24 cellular contexts compared by ENCODE assay signal in the genomic region with DNA sequence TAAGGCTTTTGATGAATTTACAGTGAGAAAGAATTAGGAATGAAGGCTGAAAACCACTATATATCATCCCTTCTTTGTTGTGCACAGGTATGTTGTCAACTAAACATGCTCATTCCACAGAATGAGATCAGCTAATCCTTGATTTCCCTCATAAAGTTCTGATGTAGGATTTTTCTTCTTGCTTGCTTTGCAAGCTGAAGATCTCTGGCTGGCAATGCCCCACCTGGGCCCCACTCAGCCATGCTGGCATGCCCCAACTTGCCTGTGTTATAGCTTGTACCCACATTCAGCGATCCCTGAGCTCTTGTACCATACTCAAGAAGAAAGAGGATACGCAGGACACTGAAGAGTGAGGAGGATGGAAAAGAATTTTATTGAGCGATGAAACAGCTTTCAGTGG. TPM values are rescaled to one million over a fixed set of nuclear protein-coding genes. Genes with fewer than 3 reads are reported as not detected.
"Had no signal": no experiment of that assay in that cellular context is flagged by ENCODE, and none has a peak within 500 bp of the region (broad histone marks: within the 10 kb centered on the region; RNA-seq: fewer than 3 reads in every experiment).

No MANE protein-coding gene starts in this region.

- H3K9me3 ChIP-seq: Peyer's patch had no signal

- DNase-seq: activated CD4-positive, alpha-beta T cell treated with anti-CD3 and anti-CD28 coated beads for 48 hours; activated CD4-positive, alpha-beta T cell treated with anti-CD3 and anti-CD28 coated beads, Interleukin-2, amount 50 U/mL, for 48 hours; activated CD4-positive, CD25-positive, alpha-beta regulatory T cell treated with anti-CD3 and anti-CD28 coated beads, Interleukin-2, amount 50 U/mL, for 72 hours; activated effector memory CD4-positive, alpha-beta T cell treated with anti-CD3 and anti-CD28 coated beads, Interleukin-2, amount 50 U/mL, for 16 hours; activated naive CD4-positive, alpha-beta T cell treated with anti-CD3 and anti-CD28 coated beads for 36 hours; activated T-cell treated with anti-CD3 and anti-CD28 coated beads, Interleukin-2, amount 50 U/mL, for 4 hours; brain microvascular endothelial cell; caudate nucleus; Karpas-422; NCI-H1048; NCI-H1930; NCI-H345; NCI-H510A; NCI-H526 treated with DMSO at 0.1 percent for 48 hours; NCI-H82; Peyer's patch; SHP77 had no signal

- H3K4me1 ChIP-seq: Peyer's patch had no signal

- H3K4me3 ChIP-seq: K562, Peyer's patch had no signal

- H3K9me3 Mint-ChIP-seq: activated T-cell treated with anti-CD3 and anti-CD28 coated beads, Interleukin-2, amount 50 U/mL, for 4 hours; T-helper 1 cell treated with Interleukin-12 subunit alpha and Interleukin-12 subunit beta and Interleukin-4 antibody, amounts not matched to agents 30 μg/mL and 1 μg/mL, for 36 hours had no signal

- H3K36me3 ChIP-seq: brain microvascular endothelial cell, Peyer's patch had no signal

- H3K27me3 ChIP-seq: brain microvascular endothelial cell, Peyer's patch had no signal

- H3K27ac Mint-ChIP-seq: activated naive CD4-positive, alpha-beta T cell treated with anti-CD3 and anti-CD28 coated beads for 36 hours; activated naive CD8-positive, alpha-beta T cell; T-helper 1 cell treated with Interleukin-12 subunit alpha and Interleukin-12 subunit beta and Interleukin-4 antibody, amounts not matched to agents 30 μg/mL and 1 μg/mL, for 36 hours; WTC11 had no signal

- ATAC-seq: activated T-cell treated with anti-CD3 and anti-CD28 coated beads, Interleukin-2, amount 50 U/mL, for 4 hours; K562 had no signal

- H3K27ac ChIP-seq: brain microvascular endothelial cell, Peyer's patch had no signal

- H3K4me3 Mint-ChIP-seq: activated naive CD4-positive, alpha-beta T cell treated with anti-CD3 and anti-CD28 coated beads for 36 hours; activated naive CD8-positive, alpha-beta T cell; activated T-cell treated with anti-CD3 and anti-CD28 coated beads, Interleukin-2, amount 50 U/mL, for 4 hours; T-helper 1 cell treated with Interleukin-12 subunit alpha and Interleukin-12 subunit beta and Interleukin-4 antibody, amounts not matched to agents 30 μg/mL and 1 μg/mL, for 36 hours; WTC11 had no signal

- H3K36me3 Mint-ChIP-seq: activated naive CD8-positive, alpha-beta T cell had no signal

RNA-seq across cellular contexts. Expression of a gene that starts 18.0 kb away (rescaled TPM):
- total RNA-seq: activated naive CD4-positive, alpha-beta T cell treated with anti-CD3 and anti-CD28 coated beads for 36 hours; activated T-cell treated with anti-CD3 and anti-CD28 coated beads, Interleukin-2, amount 50 U/mL, for 4 hours; cerebellum; K562; OCI-LY7; Peyer's patch; SK-MEL-5; WTC11 had no signal
- polyA plus RNA-seq: K562 had no signal

RNA-seq across cellular contexts. Expression of a gene that starts 23.0 kb away (rescaled TPM):
- total RNA-seq: activated naive CD4-positive, alpha-beta T cell treated with anti-CD3 and anti-CD28 coated beads for 36 hours; activated T-cell treated with anti-CD3 and anti-CD28 coated beads, Interleukin-2, amount 50 U/mL, for 4 hours; cerebellum; K562; OCI-LY7; Peyer's patch; SK-MEL-5 had no signal
- polyA plus RNA-seq: K562 had no signal

RNA-seq across cellular contexts. Expression of a gene that starts 40.7 kb away (rescaled TPM):
- total RNA-seq: activated naive CD4-positive, alpha-beta T cell treated with anti-CD3 and anti-CD28 coated beads for 36 hours; activated T-cell treated with anti-CD3 and anti-CD28 coated beads, Interleukin-2, amount 50 U/mL, for 4 hours; cerebellum; K562; OCI-LY7; Peyer's patch; SK-MEL-5 had no signal
- polyA plus RNA-seq: K562 had no signal
